Comparison of ENCODE assay signal across 8 cellular contexts in the genomic region with DNA sequence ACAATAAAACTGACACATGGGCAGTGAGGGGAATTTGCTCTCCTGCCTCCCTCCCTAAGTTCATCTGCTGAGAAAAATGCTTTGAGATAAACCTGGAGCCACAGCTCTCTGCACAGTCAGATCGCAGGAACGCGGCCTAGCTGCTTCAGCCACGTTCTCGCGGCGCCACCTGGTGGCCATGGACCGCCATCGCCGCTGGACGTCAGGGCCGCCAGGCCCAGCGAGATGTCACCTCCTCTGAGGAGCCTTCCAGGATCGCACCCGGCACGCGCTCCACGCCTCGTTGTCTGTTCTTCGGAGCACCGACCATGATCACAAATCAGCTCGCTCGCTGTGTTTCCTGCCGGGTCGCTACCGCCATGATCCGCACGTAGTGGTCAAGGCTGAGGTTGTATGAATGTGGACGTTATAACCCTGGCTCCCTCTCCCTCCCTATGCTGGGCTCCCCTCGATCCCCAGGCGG. TPM values are rescaled to one million over a fixed set of nuclear protein-coding genes. Genes with fewer than 3 reads are reported as not detected.
A peak's percentile ranks its signal among the peaks of the same experiment; 100 is the strongest.
DNase-seq lines count a peak whose midpoint lies in the region; ATAC-seq, FAIRE-seq and TF ChIP-seq lines count a peak whose summit lies in the region.

No MANE protein-coding gene starts in this region.

- TF ChIP-seq CTCF in GM10266 (IDR thresholded peaks at IDR 0.05; ENCODE audit: control insufficient read depth, insufficient read depth, low read depth, missing control alignments), result peak; percentile 69
- TF ChIP-seq CTCF in foreskin fibroblast (IDR thresholded peaks at IDR 0.05; ENCODE audit: low read depth, low read length), result peak; percentile 61
- TF ChIP-seq CTCF in pancreas (IDR thresholded peaks at IDR 0.05), result peak; percentile 44 to 50 (median 46)

- WGBS in pancreas, 2 donors, result 2 to 3% methylated on average over 31 of the region's 31 CpGs

- H3K9ac ChIP-seq in NT2/D1 (ENCODE audit: insufficient read length, low read depth), result no peak overlapping the region

- DNase-seq in GM10266 (ENCODE audit: extremely low spot score) (peak; percentile 52), NT2/D1 (ENCODE audit: low read depth, low spot score) (peak; percentile 40), foreskin fibroblast (peak; percentile 17 to 52), pancreas (peak; percentile 8 to 81 (median 48))
- DNase-seq in activated T-helper 1 cell treated with anti-CD3 and anti-CD28 coated beads, Interleukin-2, amount 50 U/mL, for 16 hours (ENCODE audit: low read depth in 1 of 2, low spot score in 1 of 2), result peak; percentile 12 to 23

- H3K9me3 ChIP-seq in NT2/D1 (ENCODE audit: insufficient read depth, low read length) (no peaks in the 10 kb centered on the region), pancreas (no peaks in the 10 kb centered on the region)

- H3K36me3 ChIP-seq in NT2/D1 (ENCODE audit: insufficient read depth, insufficient read length, low read length), result no peaks in the 10 kb centered on the region
- H3K36me3 ChIP-seq in pancreas, result no peaks in the 10 kb centered on the region

- ATAC-seq in pancreas, result peak in 3 of 4 donors; percentile 69 to 85 (median 80)
- no peak for ATAC-seq in HG03378 (IDR thresholded peaks at IDR 0.05; ENCODE audit: unreplicated experiment)
- no peak for ATAC-seq in HG02938 (IDR thresholded peaks at IDR 0.05; ENCODE audit: unreplicated experiment)
- no peak for ATAC-seq in GM18517 (IDR thresholded peaks at IDR 0.05; ENCODE audit: unreplicated experiment)

- H3K4me1 ChIP-seq in NT2/D1 (ENCODE audit: insufficient read depth, insufficient read length) (no peaks in the 10 kb centered on the region), pancreas (no peaks in the 10 kb centered on the region)

- H3K27ac ChIP-seq in pancreas, result no peak overlapping the region

- peaks cover 5% of the 10 kb centered on the region for H3K27me3 ChIP-seq in NT2/D1 (ENCODE audit: insufficient read depth, insufficient read length)
- peaks cover 0 to 5% (median 0%) of the 10 kb centered on the region in 4 donors for H3K27me3 ChIP-seq in pancreas

- FAIRE-seq in pancreas (lab: Jason Lieb, UNC), result no peak

- H3K4me3 ChIP-seq in NT2/D1 (ENCODE audit: insufficient read length, low read depth), result no peak overlapping the region
- H3K4me3 ChIP-seq in foreskin fibroblast (ENCODE audit: low read depth in 1 of 2, low read length in 2 of 2), result no peak overlapping the region
- no peak overlapping the region for H3K4me3 ChIP-seq in pancreas

- intact Hi-C loops in pancreas (cut with DNase I), result loop anchor here in 1 of 3 donors (10.0 kb wide), 1 partner anchor 354 kb away; no protein-coding TSS in a partner anchor

RNA-seq across cellular contexts. Expression of gene USP29, which starts 20.6 kb away (rescaled TPM):
- not detected for total RNA-seq in pancreas
- polyA plus RNA-seq in pancreas, result not detected

RNA-seq across cellular contexts. Expression of gene ZIM3, which starts 45.8 kb away (rescaled TPM):
- not detected for total RNA-seq in pancreas
- not detected for polyA plus RNA-seq in pancreas

Comparison
In these comparisons a context has a peak if more than half of its experiments do, and no peak if none do; other contexts are left out.
1. ATAC-seq: peak in pancreas (3 of 4); none in HG03378 (single experiment), HG02938 (single experiment) and GM18517 (single experiment).
2. Peak in every context shown above with its lines, with median percentiles within 50 percentile points of each other: DNase-seq and CTCF ChIP-seq.